ENCODE assay signal across 1 cellular context in genomic region chr5:6712136-6712581, GRCh38.
TF ChIP-seq lines count a peak whose summit lies in the region.

No MANE protein-coding gene starts in this region.

TF ChIP-seq in SK-N-SH, 30 proteins besides CTCF, POLR2A, EP300 and RAD21 (continued from another document):
- TF ChIP-seq, protein P1, sequence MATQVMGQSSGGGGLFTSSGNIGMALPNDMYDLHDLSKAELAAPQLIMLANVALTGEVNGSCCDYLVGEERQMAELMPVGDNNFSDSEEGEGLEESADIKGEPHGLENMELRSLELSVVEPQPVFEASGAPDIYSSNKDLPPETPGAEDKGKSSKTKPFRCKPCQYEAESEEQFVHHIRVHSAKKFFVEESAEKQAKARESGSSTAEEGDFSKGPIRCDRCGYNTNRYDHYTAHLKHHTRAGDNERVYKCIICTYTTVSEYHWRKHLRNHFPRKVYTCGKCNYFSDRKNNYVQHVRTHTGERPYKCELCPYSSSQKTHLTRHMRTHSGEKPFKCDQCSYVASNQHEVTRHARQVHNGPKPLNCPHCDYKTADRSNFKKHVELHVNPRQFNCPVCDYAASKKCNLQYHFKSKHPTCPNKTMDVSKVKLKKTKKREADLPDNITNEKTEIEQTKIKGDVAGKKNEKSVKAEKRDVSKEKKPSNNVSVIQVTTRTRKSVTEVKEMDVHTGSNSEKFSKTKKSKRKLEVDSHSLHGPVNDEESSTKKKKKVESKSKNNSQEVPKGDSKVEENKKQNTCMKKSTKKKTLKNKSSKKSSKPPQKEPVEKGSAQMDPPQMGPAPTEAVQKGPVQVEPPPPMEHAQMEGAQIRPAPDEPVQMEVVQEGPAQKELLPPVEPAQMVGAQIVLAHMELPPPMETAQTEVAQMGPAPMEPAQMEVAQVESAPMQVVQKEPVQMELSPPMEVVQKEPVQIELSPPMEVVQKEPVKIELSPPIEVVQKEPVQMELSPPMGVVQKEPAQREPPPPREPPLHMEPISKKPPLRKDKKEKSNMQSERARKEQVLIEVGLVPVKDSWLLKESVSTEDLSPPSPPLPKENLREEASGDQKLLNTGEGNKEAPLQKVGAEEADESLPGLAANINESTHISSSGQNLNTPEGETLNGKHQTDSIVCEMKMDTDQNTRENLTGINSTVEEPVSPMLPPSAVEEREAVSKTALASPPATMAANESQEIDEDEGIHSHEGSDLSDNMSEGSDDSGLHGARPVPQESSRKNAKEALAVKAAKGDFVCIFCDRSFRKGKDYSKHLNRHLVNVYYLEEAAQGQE (IDR thresholded peaks at IDR 0.05; ENCODE audit: low read depth, low read length): no peak
- TF ChIP-seq ZBTB33 (IDR thresholded peaks at IDR 0.05; ENCODE audit: borderline replicate concordance, low read depth) (no peak), JUND (IDR thresholded peaks at IDR 0.05) (no peak)
TF ChIP-seq in SK-N-SH: peak in this region for 0.
